29 cellular contexts compared by ENCODE assay signal in genomic region chr1:10777749-10778574, GRCh38. TPM values are rescaled to one million over a fixed set of nuclear protein-coding genes. Genes with fewer than 3 reads are reported as not detected.
DNase-seq lines count a peak whose midpoint lies in the region; ATAC-seq, FAIRE-seq and TF ChIP-seq lines count a peak whose summit lies in the region.
"Had no signal": no experiment of that assay in that cellular context is flagged by ENCODE, and none has a peak within 500 bp of the region (broad histone marks: within the 10 kb centered on the region; RNA-seq: fewer than 3 reads in every experiment).

No MANE protein-coding gene starts in this region.

- H3K4me1 ChIP-seq in mammary epithelial cell (ENCODE audit: insufficient read depth, low read length) (peaks cover 23% of the 10 kb centered on the region), mucosa of rectum (ENCODE audit: control insufficient read depth in 2 of 2, insufficient read depth in 2 of 2, low read length in 2 of 2) (peaks cover 40 to 58% of the 10 kb centered on the region in 2 donors), HAP-1 (no peaks in the 10 kb centered on the region)
- H3K4me1 ChIP-seq: adrenal gland had no signal

- no peak for TF ChIP-seq CTCF in mammary epithelial cell (conservative IDR thresholded peaks at IDR 0.05 in 1 of 2, IDR thresholded peaks at IDR 0.05 in 1 of 2; ENCODE audit: extremely low read depth in 1 of 2, insufficient read depth in 1 of 2, low read depth in 1 of 2, low read length in 2 of 2)
- TF ChIP-seq CTCF in dorsolateral prefrontal cortex (IDR thresholded peaks at IDR 0.05 in 54 of 56, conservative IDR thresholded peaks at IDR 0.05 in 2 of 56; ENCODE audit: low read depth in 1 of 56, partially characterized antibody in 56 of 56), result no peak

- H3K4me3 Mint-ChIP-seq in activated CD4-positive, alpha-beta memory T cell treated with anti-CD3 and anti-CD28 coated beads for 36 hours, result no peak overlapping the region
- H3K4me3 Mint-ChIP-seq: activated naive CD4-positive, alpha-beta T cell treated with anti-CD3 and anti-CD28 coated beads, Interleukin-2, amount 10 ng/mL, durations not matched to agents 7 days and 5 days; brain; memory B cell; neural progenitor cell had no signal

- H3K27ac ChIP-seq in mammary epithelial cell (ENCODE audit: insufficient read depth, low read depth, low read length), result peak overlapping the region; percentile 85
- peak overlapping the region; percentile 96 to 98 for H3K27ac ChIP-seq in mucosa of rectum (ENCODE audit: low read depth in 2 of 2, low read length in 2 of 2)
- H3K27ac ChIP-seq in dorsolateral prefrontal cortex, result peak overlapping the region in 17 of 59 donors; percentile 38 to 87 (median 80)
- H3K27ac ChIP-seq: adrenal gland; BLaER1 treated with 17β-estradiol and CSF1 and Interleukin-3, amounts not matched to agents 10 nM and 100 nM; GM23248; HL-60; neural progenitor cell; pancreas had no signal

- H3K9me3 ChIP-seq in mammary epithelial cell (replicated peaks; ENCODE audit: insufficient read depth, low read length) (no peaks in the 10 kb centered on the region), mucosa of rectum (ENCODE audit: control insufficient read depth in 2 of 2, low read length in 2 of 2) (no peaks in the 10 kb centered on the region), HAP-1 (no peaks in the 10 kb centered on the region)
- H3K9me3 ChIP-seq: adrenal gland; BLaER1 treated with 17β-estradiol and CSF1 and Interleukin-3, amounts not matched to agents 10 nM and 100 nM; pancreas; Peyer's patch had no signal

- H3K36me3 ChIP-seq in mammary epithelial cell (ENCODE audit: insufficient read depth, low read length), result no peaks in the 10 kb centered on the region
- H3K36me3 ChIP-seq in mucosa of rectum (ENCODE audit: control insufficient read depth in 2 of 2, insufficient read depth in 2 of 2, low read length in 2 of 2), result no peaks in the 10 kb centered on the region
- H3K36me3 ChIP-seq in HAP-1 (replicated peaks), result no peaks in the 10 kb centered on the region
- H3K36me3 ChIP-seq: adrenal gland; BLaER1 treated with 17β-estradiol and CSF1 and Interleukin-3, amounts not matched to agents 10 nM and 100 nM; neural progenitor cell; pancreas; Peyer's patch had no signal

- H3K4me1 Mint-ChIP-seq in activated CD4-positive, alpha-beta memory T cell treated with anti-CD3 and anti-CD28 coated beads for 36 hours (ENCODE audit: low read depth), result no peaks in the 10 kb centered on the region
- H3K4me1 Mint-ChIP-seq: activated naive CD4-positive, alpha-beta T cell treated with anti-CD3 and anti-CD28 coated beads, Interleukin-2, amount 10 ng/mL, durations not matched to agents 7 days and 5 days; memory B cell had no signal

- BruUV-seq in mammary epithelial cell (replicated peaks; lab: Mats Ljungman, UMichigan), result no TSS peak

- peak; percentile 91 for FAIRE-seq in HTR-8/SVneo (lab: Jason Lieb, UNC)
- FAIRE-seq: pancreas had no signal

- no peaks in the 10 kb centered on the region for H4K20me1 ChIP-seq in mammary epithelial cell (ENCODE audit: insufficient read depth, low read length)

- intact Hi-C loops in mammary epithelial cell (cut with micrococcal nuclease), result no loop called here
- intact Hi-C loops in activated CD4-positive, alpha-beta memory T cell treated with anti-CD3 and anti-CD28 coated beads for 36 hours (cut with micrococcal nuclease), result no loop called here
- intact Hi-C loops in dorsolateral prefrontal cortex (cut with DNase I), result no loop called here

- in situ Hi-C loops in mammary epithelial cell (cut with MboI; ENCODE audit: low sequenced_read_pairs in 2 of 2) (no loop called here), HAP-1 (cut with MboI; ENCODE audit: low sequenced_read_pairs) (no loop called here)

- H3K36me3 Mint-ChIP-seq in activated CD4-positive, alpha-beta memory T cell treated with anti-CD3 and anti-CD28 coated beads for 36 hours, result no peaks in the 10 kb centered on the region
- H3K36me3 Mint-ChIP-seq: activated naive CD4-positive, alpha-beta T cell treated with anti-CD3 and anti-CD28 coated beads, Interleukin-2, amount 10 ng/mL, durations not matched to agents 7 days and 5 days; brain; memory B cell had no signal

- H3K9me3 Mint-ChIP-seq in activated CD4-positive, alpha-beta memory T cell treated with anti-CD3 and anti-CD28 coated beads for 36 hours, result no peaks in the 10 kb centered on the region
- H3K9me3 Mint-ChIP-seq: activated naive CD4-positive, alpha-beta T cell treated with anti-CD3 and anti-CD28 coated beads, Interleukin-2, amount 10 ng/mL, durations not matched to agents 7 days and 5 days; memory B cell; neural progenitor cell had no signal

- dilution Hi-C loops in mammary epithelial cell (cut with HindIII; ENCODE audit: low sequenced_read_pairs), result no loop called here

- H3K27me3 ChIP-seq in mammary epithelial cell (ENCODE audit: insufficient read depth, low read length) (no peaks in the 10 kb centered on the region), mucosa of rectum (ENCODE audit: control insufficient read depth in 2 of 2, insufficient read depth in 2 of 2, low read length in 2 of 2) (no peaks in the 10 kb centered on the region), HAP-1 (ENCODE audit: low read depth) (no peaks in the 10 kb centered on the region), dorsolateral prefrontal cortex (peaks cover 0 to 23% (median 4%) of the 10 kb centered on the region in 45 donors)
- H3K27me3 ChIP-seq: adrenal gland, neural progenitor cell, pancreas, Peyer's patch had no signal

- H2AFZ ChIP-seq in mammary epithelial cell (ENCODE audit: low read depth, low read length), result peak overlapping the region; percentile 54
- H2AFZ ChIP-seq: GM23248, neural progenitor cell had no signal

- peaks cover 25% of the 10 kb centered on the region for H3K79me2 ChIP-seq in mammary epithelial cell (ENCODE audit: insufficient read depth, low read length)

- POLR2A ChIA-PET in activated CD4-positive, alpha-beta memory T cell treated with anti-CD3 and anti-CD28 coated beads for 36 hours (lab: Charles Lee), result no interaction called here

- no peak overlapping the region for H3K9ac ChIP-seq in mammary epithelial cell (ENCODE audit: insufficient read depth, low read length)
- peak overlapping the region; percentile 18 to 81 for H3K9ac ChIP-seq in mucosa of rectum (ENCODE audit: low read depth in 1 of 2, low read length in 2 of 2)
- H3K9ac ChIP-seq: BLaER1 treated with 17β-estradiol and CSF1 and Interleukin-3, amounts not matched to agents 10 nM and 100 nM; GM23248; neural progenitor cell had no signal

- CTCF ChIA-PET in mammary epithelial cell (lab: Charles Lee; ENCODE audit: low non-redundant PET), result no interaction called here
- CTCF ChIA-PET in activated CD4-positive, alpha-beta memory T cell treated with anti-CD3 and anti-CD28 coated beads for 36 hours (lab: Charles Lee), result no interaction called here

- no peak for ATAC-seq in HG03378 (IDR thresholded peaks at IDR 0.05; ENCODE audit: unreplicated experiment)
- ATAC-seq: activated CD4-positive, CD25-positive, alpha-beta regulatory T cell treated with anti-CD3 and anti-CD28 coated beads, Interleukin-2, amount 50 U/mL, for 24 hours; pancreas; stimulated activated naive CD8-positive, alpha-beta T cell treated with anti-CD3 and anti-CD28 coated beads, Interleukin-15, Interleukin-2, amounts not matched to agents 100 U/mL and 50 U/mL, for 24 hours had no signal

- H3K27me3 Mint-ChIP-seq in activated CD4-positive, alpha-beta memory T cell treated with anti-CD3 and anti-CD28 coated beads for 36 hours, result no peaks in the 10 kb centered on the region
- H3K27me3 Mint-ChIP-seq: memory B cell had no signal

- H3K27ac Mint-ChIP-seq in activated CD4-positive, alpha-beta memory T cell treated with anti-CD3 and anti-CD28 coated beads for 36 hours, result no peak overlapping the region
- H3K27ac Mint-ChIP-seq: activated naive CD4-positive, alpha-beta T cell treated with anti-CD3 and anti-CD28 coated beads, Interleukin-2, amount 10 ng/mL, durations not matched to agents 7 days and 5 days; brain; memory B cell; neural progenitor cell had no signal

- DNase-seq in HTR-8/SVneo (ENCODE audit: insufficient read length, low spot score) (no peak), mammary epithelial cell (peak; percentile 16), HAP-1 (ENCODE audit: low spot score in 2 of 2) (no peak), dorsolateral prefrontal cortex (no peak)
- no peak for DNase-seq in activated CD4-positive, alpha-beta memory T cell treated with anti-CD3 and anti-CD28 coated beads for 36 hours
- DNase-seq: activated CD4-positive, alpha-beta T cell treated with anti-CD3 and anti-CD28 coated beads, Interleukin-2, amount 50 U/mL, for 48 hours; activated CD8-positive, alpha-beta memory T cell treated with anti-CD3 and anti-CD28 coated beads, Interleukin-2, amount 50 U/mL, for 4 hours; activated naive CD4-positive, alpha-beta T cell treated with anti-CD3 and anti-CD28 coated beads, Interleukin-2, amount 10 ng/mL, durations not matched to agents 7 days and 5 days; adrenal gland; effector CD4-positive, alpha-beta T cell; GM23248; hypothalamus; Kasumi-1; NCI-H1436; NCI-H226; retina; SHP77; stimulated activated CD4-positive, alpha-beta T cell treated with anti-CD3 and anti-CD28 coated beads, Interleukin-1b, Interleukin-23, amount 100 ng/mL, for 48 hours; stimulated activated naive CD8-positive, alpha-beta T cell treated with anti-CD3 and anti-CD28 coated beads, Interleukin-15, Interleukin-2, amounts not matched to agents 100 U/mL and 50 U/mL, for 24 hours had no signal

- no peak overlapping the region for H3K4me2 ChIP-seq in mammary epithelial cell (ENCODE audit: insufficient read depth, low read depth, low read length)
- H3K4me2 ChIP-seq: BLaER1 treated with 17β-estradiol and CSF1 and Interleukin-3, amounts not matched to agents 10 nM and 100 nM; neural progenitor cell had no signal

- H3K4me3 ChIP-seq in mammary epithelial cell (replicated peaks in 1 of 3; ENCODE audit: insufficient read depth in 1 of 3, low read depth in 2 of 3, low read length in 3 of 3), result no peak overlapping the region
- H3K4me3 ChIP-seq in mucosa of rectum (ENCODE audit: low read length in 2 of 2), result peak overlapping the region in 1 of 2 donors; percentile 48
- no peak overlapping the region for H3K4me3 ChIP-seq in HAP-1
- H3K4me3 ChIP-seq in dorsolateral prefrontal cortex, result no peak overlapping the region
- H3K4me3 ChIP-seq: adrenal gland; BLaER1 treated with 17β-estradiol and CSF1 and Interleukin-3, amounts not matched to agents 10 nM and 100 nM; GM23248; neural progenitor cell; pancreas had no signal

- WGBS in mammary epithelial cell (ENCODE audit: low coverage, missing lambda C conversion rate), result 93% methylated on average over 9 of the region's 9 CpGs

RNA-seq across cellular contexts. Expression of gene CASZ1, which starts 18.5 kb away (rescaled TPM):
- total RNA-seq in mammary epithelial cell (10 to 100 TPM; 13.0 to 14.1 TPM), dorsolateral prefrontal cortex (1 to 10 TPM in 114 of 120 experiments, under 1 TPM in 6; 0.34 to 6.1 (median 2.8) TPM)
- 4.3 TPM for polyA plus RNA-seq in mammary epithelial cell
- polyA minus RNA-seq in mammary epithelial cell, result 4.5 TPM
- total RNA-seq in activated CD4-positive, alpha-beta memory T cell treated with anti-CD3 and anti-CD28 coated beads for 36 hours, result 1 to 10 TPM; 5.5 to 6.3 TPM
